In the genomic region with DNA sequence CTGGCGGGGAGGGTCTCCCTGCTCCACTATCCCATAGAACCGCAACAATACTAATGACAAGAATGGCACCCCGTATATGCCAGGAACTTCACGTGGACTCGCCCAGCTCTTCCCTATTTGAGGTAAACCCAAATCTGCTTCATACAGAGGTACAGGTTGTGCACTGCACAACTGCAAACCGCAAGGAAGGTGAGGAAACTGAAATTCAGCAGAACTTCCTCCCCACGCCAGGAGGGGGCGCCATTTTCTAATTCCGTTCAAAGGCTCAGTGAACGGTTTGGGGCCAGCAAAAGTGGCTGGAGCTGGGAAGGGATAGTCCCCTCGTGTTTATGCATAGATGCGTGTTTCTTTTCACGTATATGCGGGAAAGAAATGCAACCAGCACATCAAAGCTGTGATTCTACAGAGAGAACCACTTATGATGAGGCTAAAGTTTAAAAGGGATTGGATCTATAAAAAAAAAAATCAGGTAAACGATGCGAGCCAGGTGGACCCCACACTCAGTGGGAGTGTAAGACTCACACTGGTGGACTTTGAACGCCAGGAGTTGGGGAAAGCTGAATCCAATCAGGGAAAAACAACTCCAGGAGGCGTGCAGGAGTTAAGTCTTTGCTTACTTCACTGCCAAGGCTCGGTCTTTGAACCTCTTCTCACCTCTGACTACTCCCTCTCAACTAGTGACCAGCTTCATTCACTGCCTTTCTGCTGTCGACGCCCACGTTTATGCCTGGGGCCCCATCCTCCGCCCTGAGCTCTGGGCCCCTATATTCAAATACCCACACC, we compare ENCODE assay signal across 8 cellular contexts. TPM values are rescaled to one million over a fixed set of nuclear protein-coding genes. Genes with fewer than 3 reads are reported as not detected.
DNase-seq lines count a peak whose midpoint lies in the region; ATAC-seq and TF ChIP-seq lines count a peak whose summit lies in the region.

No MANE protein-coding gene starts in this region.

- H3K9me3 Mint-ChIP-seq in activated CD8-positive, alpha-beta memory T cell treated with anti-CD3 and anti-CD28 coated beads, Interleukin-2, amount 10 ng/mL, durations not matched to agents 7 days and 5 days (ENCODE audit: low read depth): no peaks in the 10 kb centered on the region

- no peaks in the 10 kb centered on the region for H3K4me1 Mint-ChIP-seq in activated CD8-positive, alpha-beta memory T cell treated with anti-CD3 and anti-CD28 coated beads, Interleukin-2, amount 10 ng/mL, durations not matched to agents 7 days and 5 days

- no peaks in the 10 kb centered on the region for H3K79me2 ChIP-seq in MM.1S (ENCODE audit: low read length)

- H3K27ac ChIP-seq in MM.1S (ENCODE audit: low read length): no peak overlapping the region
- no peak overlapping the region for H3K27ac ChIP-seq in foreskin keratinocyte

- H3K27me3 ChIP-seq in MM.1S (replicated peaks; ENCODE audit: insufficient read depth, low read length) (peaks cover 58% of the 10 kb centered on the region), foreskin keratinocyte (peaks cover 75% of the 10 kb centered on the region)

- H3F3A ChIP-seq in MM.1S (ENCODE audit: insufficient read depth, low read length): no peaks in the 10 kb centered on the region

- no peaks in the 10 kb centered on the region for H4K20me1 ChIP-seq in MM.1S (ENCODE audit: insufficient read depth, low read length)

- H3K4me1 ChIP-seq in MM.1S (ENCODE audit: low read length) (no peaks in the 10 kb centered on the region), foreskin keratinocyte (no peaks in the 10 kb centered on the region)

- peak; percentile 7 to 50 (median 16) for DNase-seq in NCI-H1417 (lab: John Stamatoyannopoulos, UW)
- no peak for DNase-seq in NCI-H1417 treated with DMSO at 0.1 percent for 48 hours (lab: John Stamatoyannopoulos, UW)
- peak; percentile 26 for DNase-seq in MM.1S
- DNase-seq in activated CD8-positive, alpha-beta memory T cell treated with anti-CD3 and anti-CD28 coated beads, Interleukin-2, amount 10 ng/mL, durations not matched to agents 7 days and 5 days: peak; percentile 46
- DNase-seq in foreskin keratinocyte: no peak
- DNase-seq in stimulated activated CD4-positive, alpha-beta T cell treated with anti-CD3 and anti-CD28 coated beads, Interleukin-15, amount 100 ng/mL, for 48 hours (ENCODE audit: low read depth in 2 of 2): peak; percentile 14 to 18
- no peak for DNase-seq in DMS114 treated with DMSO at 0.1 percent for 48 hours (lab: John Stamatoyannopoulos, UW; ENCODE audit: unreplicated experiment)
- no peak for DNase-seq in iPS-NIHi7 (ENCODE audit: extremely low spot score)

- no peaks in the 10 kb centered on the region for H3K9me3 ChIP-seq in MM.1S (replicated peaks; ENCODE audit: insufficient read depth, low read length)

- no peak overlapping the region for H3K27ac Mint-ChIP-seq in activated CD8-positive, alpha-beta memory T cell treated with anti-CD3 and anti-CD28 coated beads, Interleukin-2, amount 10 ng/mL, durations not matched to agents 7 days and 5 days

- no peak overlapping the region for H3K4me3 Mint-ChIP-seq in activated CD8-positive, alpha-beta memory T cell treated with anti-CD3 and anti-CD28 coated beads, Interleukin-2, amount 10 ng/mL, durations not matched to agents 7 days and 5 days

- no peaks in the 10 kb centered on the region for H3K36me3 Mint-ChIP-seq in activated CD8-positive, alpha-beta memory T cell treated with anti-CD3 and anti-CD28 coated beads, Interleukin-2, amount 10 ng/mL, durations not matched to agents 7 days and 5 days

- H3K4me2 ChIP-seq in MM.1S (ENCODE audit: low read depth, low read length): no peak overlapping the region

- no peak overlapping the region for H3K9ac ChIP-seq in MM.1S (ENCODE audit: low read length)

- TF ChIP-seq CTCF in MM.1S (IDR thresholded peaks at IDR 0.05; ENCODE audit: low read length) (peak; percentile 79), foreskin keratinocyte (conservative IDR thresholded peaks at IDR 0.05) (peak; percentile 68)

- H3K4me3 ChIP-seq in MM.1S (ENCODE audit: low read length): no peak overlapping the region

- peaks cover 43% of the 10 kb centered on the region for H3K27me3 Mint-ChIP-seq in activated CD8-positive, alpha-beta memory T cell treated with anti-CD3 and anti-CD28 coated beads, Interleukin-2, amount 10 ng/mL, durations not matched to agents 7 days and 5 days

- H2AFZ ChIP-seq in MM.1S (ENCODE audit: low read length): no peak overlapping the region

- H3K9me2 ChIP-seq in MM.1S (replicated peaks; ENCODE audit: insufficient read depth, low read length): no peaks in the 10 kb centered on the region

- ATAC-seq in activated CD8-positive, alpha-beta memory T cell treated with anti-CD3 and anti-CD28 coated beads, Interleukin-2, amount 10 ng/mL, durations not matched to agents 7 days and 5 days: no peak
- ATAC-seq in foreskin keratinocyte: no peak

- no peaks in the 10 kb centered on the region for H3K36me3 ChIP-seq in MM.1S (replicated peaks; ENCODE audit: insufficient read depth, low read length)

- CTCF ChIA-PET in activated CD8-positive, alpha-beta memory T cell treated with anti-CD3 and anti-CD28 coated beads, Interleukin-2, amount 10 ng/mL, durations not matched to agents 7 days and 5 days (lab: Charles Lee): interaction anchor here (0.5 to 3.3 kb wide), 7 partner anchors 14 to 253 kb away, joined by 3 to 10 read pairs (median 3); partner anchors contain the start of gene JOSD2

RNA-seq across cellular contexts. Expression of gene C19orf81, which starts 20.3 kb away (rescaled TPM):
- under 1 TPM in 1 of 2 experiments, not detected in 1; 0.70 TPM for total RNA-seq in activated CD8-positive, alpha-beta memory T cell treated with anti-CD3 and anti-CD28 coated beads, Interleukin-2, amount 10 ng/mL, durations not matched to agents 7 days and 5 days
- not detected in 2 replicates for total RNA-seq in foreskin keratinocyte
- polyA plus RNA-seq in foreskin keratinocyte: 0.21 TPM in 1 of 2 replicates, not detected in the other

RNA-seq across cellular contexts. Expression of gene SYT3, which starts 29.8 kb away (rescaled TPM):
- total RNA-seq in activated CD8-positive, alpha-beta memory T cell treated with anti-CD3 and anti-CD28 coated beads, Interleukin-2, amount 10 ng/mL, durations not matched to agents 7 days and 5 days: not detected
- total RNA-seq in foreskin keratinocyte: not detected in 2 replicates
- polyA plus RNA-seq in foreskin keratinocyte: not detected in 2 replicates

RNA-seq across cellular contexts. Expression of gene SHANK1, which starts 50.1 kb away (rescaled TPM):
- not detected for total RNA-seq in activated CD8-positive, alpha-beta memory T cell treated with anti-CD3 and anti-CD28 coated beads, Interleukin-2, amount 10 ng/mL, durations not matched to agents 7 days and 5 days
- 0.21 and 0.37 TPM in 2 replicates for total RNA-seq in foreskin keratinocyte
- 0.08 and 0.15 TPM in 2 replicates for polyA plus RNA-seq in foreskin keratinocyte

RNA-seq across cellular contexts. Expression of gene CLEC11A, which starts 53.7 kb away (rescaled TPM):
- total RNA-seq in activated CD8-positive, alpha-beta memory T cell treated with anti-CD3 and anti-CD28 coated beads, Interleukin-2, amount 10 ng/mL, durations not matched to agents 7 days and 5 days: under 1 TPM; 0.61 to 0.89 TPM
- total RNA-seq in foreskin keratinocyte: 1.7 and 2.1 TPM in 2 replicates
- 3.0 and 4.9 TPM in 2 replicates for polyA plus RNA-seq in foreskin keratinocyte

Comparison
In these comparisons a context has a peak if more than half of its experiments do, and no peak if none do; other contexts are left out.
1. DNase-seq: peak in NCI-H1417 (3 of 3), MM.1S (single experiment), activated CD8-positive, alpha-beta memory T cell treated with anti-CD3 and anti-CD28 coated beads, Interleukin-2, amount 10 ng/mL, durations not matched to agents 7 days and 5 days (single experiment) and stimulated activated CD4-positive, alpha-beta T cell treated with anti-CD3 and anti-CD28 coated beads, Interleukin-15, amount 100 ng/mL, for 48 hours (2 of 2); none in NCI-H1417 treated with DMSO at 0.1 percent for 48 hours (single experiment), foreskin keratinocyte (0 of 2), DMS114 treated with DMSO at 0.1 percent for 48 hours (single experiment) and iPS-NIHi7 (single experiment).